7 cellular contexts compared by ENCODE assay signal in genomic region chr12:57243521-57244305, GRCh38. TPM values are rescaled to one million over a fixed set of nuclear protein-coding genes. Genes with fewer than 3 reads are reported as not detected.
DNase-seq lines count a peak whose midpoint lies in the region; ATAC-seq, FAIRE-seq and TF ChIP-seq lines count a peak whose summit lies in the region.

No MANE protein-coding gene starts in this region.

- H3K4me1 Mint-ChIP-seq in WTC11: peaks cover 66% of the 10 kb centered on the region

- FAIRE-seq in keratinocyte (lab: Jason Lieb, UNC): peak; percentile 29

- H3K27ac ChIP-seq in caudate nucleus (ENCODE audit: low read depth, low read length): no peak overlapping the region
- no peak overlapping the region for H3K27ac ChIP-seq in keratinocyte (ENCODE audit: control insufficient read depth, insufficient read depth, low read length)

- H3K4me2 ChIP-seq in keratinocyte (ENCODE audit: control insufficient read depth, extremely low read depth, insufficient read depth, low read depth, low read length): peak overlapping the region; percentile 82

- no peaks in the 10 kb centered on the region for H4K20me1 ChIP-seq in keratinocyte (ENCODE audit: control insufficient read depth, extremely low read depth, insufficient read depth, low read length)

- POLR2A ChIA-PET in WTC11 (lab: Charles Lee): interaction anchor here (0.6 to 9.7 kb wide), 7 partner anchors 14 to 218 kb away, joined by 3 to 97 read pairs (median 7); partner anchors contain the start of genes NXPH4 and SHMT2

- peak overlapping the region; percentile 28 for H3K9ac ChIP-seq in keratinocyte (ENCODE audit: control insufficient read depth, extremely low read depth, insufficient read depth, low read length)

- in situ Hi-C loops in GM13976 (cut with MboI; ENCODE audit: low sequenced_read_pairs, unreplicated experiment): no loop called here

- H3K36me3 ChIP-seq in keratinocyte (ENCODE audit: control insufficient read depth in 2 of 2, extremely low read depth in 1 of 2, insufficient read depth in 2 of 2, low read length in 2 of 2): peaks cover 0 to 3% of the 10 kb centered on the region in 2 experiments

- peak; percentile 8 for ATAC-seq in WTC11

- peak overlapping the region; percentile 43 for H2AFZ ChIP-seq in keratinocyte (ENCODE audit: control insufficient read depth, low read length)

- no peaks in the 10 kb centered on the region for H3K79me2 ChIP-seq in keratinocyte (ENCODE audit: control insufficient read depth, insufficient read depth, low read length)

- H3K27me3 Mint-ChIP-seq in WTC11 (ENCODE audit: low read depth): peaks cover 56% of the 10 kb centered on the region

- no peaks in the 10 kb centered on the region for H3K9me3 Mint-ChIP-seq in WTC11

- dilution Hi-C loops in keratinocyte (cut with MboI; ENCODE audit: extremely low pct_ligation_motif_present, low sequenced_read_pairs): no loop called here

- DNase-seq in GM13976 (ENCODE audit: low spot score): peak; percentile 84
- DNase-seq in NCI-H2107 (lab: John Stamatoyannopoulos, UW): peak; percentile 76
- DNase-seq in WTC11 (ENCODE audit: low spot score): peak; percentile 94
- peak in 42 of 61 donors; percentile 11 to 65 (median 34) for DNase-seq in caudate nucleus (lab: John Stamatoyannopoulos, UW)
- DNase-seq in keratinocyte (ENCODE audit: low read depth, low spot score): no peak
- DNase-seq in stimulated activated CD4-positive, alpha-beta T cell treated with anti-CD3 and anti-CD28 coated beads, Interleukin-1b, Interleukin-23, amount 100 ng/mL, for 48 hours: peak; percentile 81
- DNase-seq in middle frontal gyrus (ENCODE audit: extremely low spot score, low spot score): no peak

- peak overlapping the region in 2 of 3 experiments; percentile 55 to 66 for H3K4me3 ChIP-seq in keratinocyte (ENCODE audit: control insufficient read depth in 2 of 3, extremely low read depth in 1 of 3, insufficient read depth in 2 of 3, low read depth in 1 of 3, low read length in 3 of 3)

- TF ChIP-seq CTCF in GM13976 (IDR thresholded peaks at IDR 0.05; ENCODE audit: borderline replicate concordance, control extremely low read depth, extremely low read depth, insufficient read depth, missing control alignments): peak; percentile 81
- peak; percentile 55; the same call in 1 of the 2 replicates for TF ChIP-seq CTCF in WTC11 (IDR thresholded peaks at IDR 0.05)
- peak in 2 of 3 experiments; percentile 82 to 86 for TF ChIP-seq CTCF in keratinocyte (optimal IDR thresholded peaks at IDR 0.05 in 1 of 3, IDR thresholded peaks at IDR 0.05 in 1 of 3, conservative IDR thresholded peaks at IDR 0.05 in 1 of 3; ENCODE audit: extremely low read depth in 1 of 3, insufficient read depth in 2 of 3, low read length in 3 of 3)

- H3K9me1 ChIP-seq in keratinocyte (ENCODE audit: control insufficient read depth, extremely low read depth, insufficient read depth, low read length): no peaks in the 10 kb centered on the region

- no peaks in the 10 kb centered on the region for H3K9me3 ChIP-seq in keratinocyte (ENCODE audit: control insufficient read depth, low read depth, low read length)

- peaks cover 55% of the 10 kb centered on the region for H3K27me3 ChIP-seq in keratinocyte (ENCODE audit: control insufficient read depth, extremely low read depth, insufficient read depth, low read length)

- H3K36me3 Mint-ChIP-seq in WTC11: no peaks in the 10 kb centered on the region

- CTCF ChIA-PET in WTC11 (lab: Charles Lee): interaction anchor here (0.6 to 18.5 kb wide), 50 partner anchors 8 to 1235 kb away, joined by 3 to 660 read pairs (median 6); partner anchors contain the start of genes GLI1, INHBC, INHBE and LRP1

- H3K4me3 Mint-ChIP-seq in WTC11: peak overlapping the region; percentile 83

- H3K4me1 ChIP-seq in keratinocyte (ENCODE audit: control insufficient read depth, extremely low read depth, insufficient read depth, low read length): peaks cover 30% of the 10 kb centered on the region

- H3K27ac Mint-ChIP-seq in WTC11: no peak overlapping the region

TF ChIP-seq in WTC11, 78 proteins besides CTCF, POLR2A, EP300 and RAD21 (continues in another document):
- TF ChIP-seq HMGXB4 (CRISPR knock-in tag; IDR thresholded peaks at IDR 0.05): peak; percentile 5; the same call in 1 of the 2 replicates
- TF ChIP-seq SP1 (CRISPR knock-in tag; conservative IDR thresholded peaks at IDR 0.05): peak; percentile 82
- TF ChIP-seq HMGA2 (CRISPR knock-in tag; IDR thresholded peaks at IDR 0.05): no peak
- TF ChIP-seq ETV6 (CRISPR knock-in tag; IDR thresholded peaks at IDR 0.05): 0 out of 2 replicates have a peak, but pooled peaks have one; percentile 28
- TF ChIP-seq GTF2I (CRISPR knock-in tag; conservative IDR thresholded peaks at IDR 0.05): no peak
- TF ChIP-seq ZNF281 (CRISPR knock-in tag; IDR thresholded peaks at IDR 0.05): no peak
- TF ChIP-seq ERG (CRISPR knock-in tag; IDR thresholded peaks at IDR 0.05): no peak

RNA-seq across cellular contexts. Expression of gene STAC3, which starts 7.3 kb away (rescaled TPM):
- 3.2 to 3.4 TPM (median 3.3 TPM) in 3 replicates for total RNA-seq in WTC11 (2021)
- 0.27 to 0.94 TPM (median 0.62 TPM) in 3 replicates for polyA plus RNA-seq in keratinocyte
- polyA plus RNA-seq in keratinocyte (2011; ENCODE audit: low read depth): 2.1 TPM
- 0.09 and 0.13 TPM in 2 replicates for polyA plus RNA-seq in keratinocyte (2011; cell fraction: cytosol; rRNA removed)
- polyA plus RNA-seq in keratinocyte (2011; cell fraction: nucleus; rRNA removed): 1.4 and 3.6 TPM in 2 replicates
- 0.33 and 1.1 TPM in 2 replicates for polyA plus RNA-seq in keratinocyte (2012; ENCODE audit: low replicate concordance)
- 1.4 TPM in 1 of 3 replicates, not detected in the others for polyA minus RNA-seq in keratinocyte
- polyA minus RNA-seq in keratinocyte (2011; cell fraction: cytosol; rRNA and poly(A)+ RNA removed): not detected
- 2.2 TPM in 1 of 2 replicates, not detected in the other for polyA minus RNA-seq in keratinocyte (2011; cell fraction: nucleus; rRNA and poly(A)+ RNA removed)

RNA-seq across cellular contexts. Expression of gene SHMT2, which starts 14.2 kb away (rescaled TPM):
- 262 to 297 TPM (median 265 TPM) in 3 replicates for total RNA-seq in WTC11 (2021)
- 84.0 to 180 TPM (median 128 TPM) in 3 replicates for polyA plus RNA-seq in keratinocyte
- 82.9 TPM for polyA plus RNA-seq in keratinocyte (2011; ENCODE audit: low read depth)
- polyA plus RNA-seq in keratinocyte (2011; cell fraction: cytosol; rRNA removed): 78.8 and 160 TPM in 2 replicates
- polyA plus RNA-seq in keratinocyte (2011; cell fraction: nucleus; rRNA removed): 115 and 120 TPM in 2 replicates
- 141 and 149 TPM in 2 replicates for polyA plus RNA-seq in keratinocyte (2012; ENCODE audit: low replicate concordance)
- 138 to 210 TPM (median 151 TPM) in 3 replicates for polyA minus RNA-seq in keratinocyte
- 125 TPM for polyA minus RNA-seq in keratinocyte (2011; cell fraction: cytosol; rRNA and poly(A)+ RNA removed)
- polyA minus RNA-seq in keratinocyte (2011; cell fraction: nucleus; rRNA and poly(A)+ RNA removed): 64.8 and 69.3 TPM in 2 replicates

RNA-seq across cellular contexts. Expression of gene NXPH4, which starts 27.1 kb away (rescaled TPM):
- 3.7 to 4.9 TPM (median 4.4 TPM) in 3 replicates for total RNA-seq in WTC11 (2021)
- polyA plus RNA-seq in keratinocyte: 0.97 to 1.4 TPM (median 1.2 TPM) in 3 replicates
- polyA plus RNA-seq in keratinocyte (2011; ENCODE audit: low read depth): 1.2 TPM
- 0.66 and 1.9 TPM in 2 replicates for polyA plus RNA-seq in keratinocyte (2011; cell fraction: cytosol; rRNA removed)
- 1.7 and 2.1 TPM in 2 replicates for polyA plus RNA-seq in keratinocyte (2011; cell fraction: nucleus; rRNA removed)
- 4.3 and 9.2 TPM in 2 replicates for polyA plus RNA-seq in keratinocyte (2012; ENCODE audit: low replicate concordance)
- polyA minus RNA-seq in keratinocyte: 1.1 to 3.6 TPM (median 1.1 TPM) in 3 replicates
- 8.2 TPM for polyA minus RNA-seq in keratinocyte (2011; cell fraction: cytosol; rRNA and poly(A)+ RNA removed)
- 2.1 and 2.2 TPM in 2 replicates for polyA minus RNA-seq in keratinocyte (2011; cell fraction: nucleus; rRNA and poly(A)+ RNA removed)

Comparison
In these comparisons a context has a peak if more than half of its experiments do, and no peak if none do; other contexts are left out.
1. DNase-seq: peak in GM13976 (single experiment), NCI-H2107 (single experiment), WTC11 (single experiment), caudate nucleus (42 of 61) and stimulated activated CD4-positive, alpha-beta T cell treated with anti-CD3 and anti-CD28 coated beads, Interleukin-1b, Interleukin-23, amount 100 ng/mL, for 48 hours (single experiment); none in keratinocyte (single experiment) and middle frontal gyrus (single experiment).
2. Peak in every context shown above with its lines, with median percentiles within 50 percentile points of each other: CTCF ChIP-seq.